Comparison of ENCODE assay signal across 22 cellular contexts in genomic region chr15:32933241-32933640, GRCh38.
"Had no signal": no experiment of that assay in that cellular context is flagged by ENCODE, and none has a peak within 500 bp of the region (broad histone marks: within the 10 kb centered on the region; RNA-seq: fewer than 3 reads in every experiment).

No MANE protein-coding gene starts in this region.

- H3K27ac Mint-ChIP-seq: IgD-negative memory B cell had no signal

- H3K4me2 ChIP-seq: KMS-11, SK-N-SH had no signal

- H3K9me2 ChIP-seq: SK-N-SH had no signal

- H3K4me3 Mint-ChIP-seq: IgD-negative memory B cell had no signal

- H3K4me3 ChIP-seq: K562 had no signal

- ATAC-seq: HepG2, K562, Panc1, PC-3 had no signal

- DNase-seq: MV-4-11, NCI-H1048, NCI-H1105, NCI-H1417, NCI-H1436 treated with DMSO at 0.1 percent for 48 hours, NCI-H1694, NCI-H187 treated with DMSO at 0.1 percent for 48 hours, NCI-H2029 treated with DMSO at 0.1 percent for 48 hours, NCI-H2227 treated with DMSO at 0.1 percent for 48 hours, NCI-H524, NCI-H69, NCI-H774, PC-3, SHP77, SK-N-SH, SW 1271 had no signal

- H3K9me3 ChIP-seq: SK-N-SH had no signal

- H3K27ac ChIP-seq: KMS-11, RWPE1 had no signal
